ENCODE assay signal across 1 cellular context in genomic region chr11:67321313-67321871, GRCh38.
TF ChIP-seq lines count a peak whose summit lies in the region.

No MANE protein-coding gene starts in this region.

TF ChIP-seq in K562, 482 proteins besides CTCF, POLR2A, EP300 and RAD21:
- TF ChIP-seq MNT (conservative IDR thresholded peaks at IDR 0.05) (0 out of 4 replicates have a peak, but pooled peaks of 1 of the 2 experiments have one; percentile 43), BACH1 (tag; IDR thresholded peaks at IDR 0.05) (no peak), SOX6 (IDR thresholded peaks at IDR 0.05) (0 out of 2 replicates have a peak, but pooled peaks have one; percentile 8), GTF2E2 (tag; IDR thresholded peaks at IDR 0.05) (no peak), ZNF277 (CRISPR knock-in tag; IDR thresholded peaks at IDR 0.05; ENCODE audit: borderline replicate concordance) (no peak), USF1 (CRISPR knock-in tag; IDR thresholded peaks at IDR 0.05) (peak; percentile 43; the same call in 1 of the 2 replicates), BHLHE40 (IDR thresholded peaks at IDR 0.05; ENCODE audit: low read length) (peak; percentile 31; the same call in 1 of the 2 replicates), ZBTB11 (CRISPR knock-in tag; IDR thresholded peaks at IDR 0.05) (no peak), NR2C1 (IDR thresholded peaks at IDR 0.05) (peak; percentile 30; the same call in 1 of the 2 replicates), NR2C1 (tag; IDR thresholded peaks at IDR 0.05) (peak; percentile 57), KDM1A (IDR thresholded peaks at IDR 0.05) (peak in 1 of 2 experiments; percentile 57; a peak in 2 of 4 replicates), CREB1 (IDR thresholded peaks at IDR 0.05) (no peak), CREB1 (CRISPR knock-in tag; IDR thresholded peaks at IDR 0.05) (peak; percentile 32; the same call in 1 of the 2 replicates), HDAC1 (IDR thresholded peaks at IDR 0.05) (0 out of 4 replicates have a peak, but pooled peaks of 1 of the 2 experiments have one; percentile 36), NFE2 (IDR thresholded peaks at IDR 0.05; ENCODE audit: low read depth) (no peak), TFAP4 (CRISPR knock-in tag; IDR thresholded peaks at IDR 0.05; ENCODE audit: borderline replicate concordance) (peak; percentile 50), MAX (CRISPR knock-in tag; IDR thresholded peaks at IDR 0.05) (0 out of 2 replicates have a peak, but pooled peaks have one; percentile 18), NR2C2 (CRISPR knock-in tag; IDR thresholded peaks at IDR 0.05) (no peak), NR2C2 (tag; IDR thresholded peaks at IDR 0.05) (peak; percentile 46), DACH1 (IDR thresholded peaks at IDR 0.05; ENCODE audit: partially characterized antibody) (peak; percentile 50)
